ENCODE assay signal across 7 cellular contexts in the genomic region with DNA sequence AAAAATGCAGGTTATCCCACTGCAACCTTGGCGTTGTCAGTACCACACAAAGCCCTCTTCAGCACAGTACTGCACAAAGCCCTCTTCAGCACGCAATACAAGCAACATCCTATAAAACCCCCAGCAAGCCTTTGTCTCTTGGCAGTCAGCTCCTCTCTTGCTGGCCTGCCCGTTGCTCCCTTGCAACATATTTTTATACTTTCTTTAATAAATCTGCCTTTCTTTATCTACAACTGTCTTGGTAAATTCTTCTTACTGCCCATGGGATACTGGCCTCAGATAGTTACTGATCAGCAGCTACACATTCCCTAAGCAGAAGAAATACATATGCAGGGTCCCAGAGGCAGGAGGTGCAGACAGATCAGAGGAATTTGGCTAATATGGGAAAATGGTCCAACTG.
"Had no signal": no experiment of that assay in that cellular context is flagged by ENCODE, and none has a peak within 500 bp of the region (broad histone marks: within the 10 kb centered on the region; RNA-seq: fewer than 3 reads in every experiment).

No MANE protein-coding gene starts in this region.

- H3K27ac Mint-ChIP-seq: IgD-negative memory B cell had no signal

- H3K4me3 Mint-ChIP-seq: IgD-negative memory B cell had no signal

- DNase-seq: GOT3, H7, KBM-7 had no signal

- H3K4me1 Mint-ChIP-seq: IgD-negative memory B cell had no signal

- H3K9me3 Mint-ChIP-seq: IgD-negative memory B cell had no signal

- H3K4me3 ChIP-seq: GM23248, HAP-1 had no signal

- ATAC-seq: HCT116 had no signal
